ENCODE assay signal across 13 cellular contexts in genomic region chr2:147934881-147935280, GRCh38.
DNase-seq lines count a peak whose midpoint lies in the region; ATAC-seq and TF ChIP-seq lines count a peak whose summit lies in the region.
"Had no signal": no experiment of that assay in that cellular context is flagged by ENCODE, and none has a peak within 500 bp of the region (broad histone marks: within the 10 kb centered on the region; RNA-seq: fewer than 3 reads in every experiment).

No MANE protein-coding gene starts in this region.

- no peaks in the 10 kb centered on the region for H3K9me3 ChIP-seq in GM23248 (ENCODE audit: low read depth)

- H3K4me3 Mint-ChIP-seq in nephron, result no peak overlapping the region
- H3K4me3 Mint-ChIP-seq: B cell; CD4-positive, alpha-beta memory T cell; GM23338; H9 had no signal

- no peak for TF ChIP-seq POLR2A in erythroblast (IDR thresholded peaks at IDR 0.05; ENCODE audit: low read length)

- no peaks in the 10 kb centered on the region for H3K9me3 Mint-ChIP-seq in nephron
- H3K9me3 Mint-ChIP-seq: CD4-positive, alpha-beta memory T cell; GM23338; H9 had no signal

- no peak overlapping the region for H3K9ac ChIP-seq in GM23248

- no peaks in the 10 kb centered on the region for H3K27me3 Mint-ChIP-seq in nephron (ENCODE audit: low read depth)
- H3K27me3 Mint-ChIP-seq: B cell; CD4-positive, alpha-beta memory T cell had no signal

- H3K36me3 Mint-ChIP-seq in nephron (ENCODE audit: low read depth), result peaks cover 62% of the 10 kb centered on the region

- no peaks in the 10 kb centered on the region for H3K4me1 ChIP-seq in GM23248 (ENCODE audit: insufficient read depth)

- peaks cover 4% of the 10 kb centered on the region; the same call in 1 of the 2 replicates for H3F3A ChIP-seq in GM23248 (ENCODE audit: insufficient read depth)

- ATAC-seq in HG03097 (IDR thresholded peaks at IDR 0.05; ENCODE audit: low FRiP score, unreplicated experiment), result no peak
- ATAC-seq: GM23338, K562 had no signal

- no peaks in the 10 kb centered on the region for H3K9me2 ChIP-seq in GM23248 (ENCODE audit: insufficient read depth)

- no peaks in the 10 kb centered on the region for H4K20me1 ChIP-seq in GM23248 (ENCODE audit: insufficient read depth)

- DNase-seq in GM23248 (peak; percentile 22), astrocyte of the spinal cord (ENCODE audit: low read depth, low spot score) (peak; percentile 29), fibroblast of mammary gland (ENCODE audit: low read depth) (peak; percentile 15), erythroblast (lab: John Stamatoyannopoulos, UW) (no peak), activated gamma-delta T cell treated with Interleukin-2 at 50 U/mL for 16 hours (no peak)
- DNase-seq: C1 segment of cervical spinal cord; CD4-positive, alpha-beta memory T cell; H9 had no signal

- H3K4me1 Mint-ChIP-seq in nephron, result no peaks in the 10 kb centered on the region
- H3K4me1 Mint-ChIP-seq: B cell had no signal

- H2AFZ ChIP-seq in GM23248, result no peak overlapping the region
- H2AFZ ChIP-seq: GM23338 had no signal

- in situ Hi-C loops in GM23248 (cut with MboI), result no loop called here
- in situ Hi-C loops in astrocyte of the spinal cord (cut with HindIII; ENCODE audit: low sequenced_read_pairs), result no loop called here

- no peak overlapping the region for H3K4me2 ChIP-seq in GM23248 (ENCODE audit: unreplicated experiment)
- H3K4me2 ChIP-seq: GM23338 had no signal

- TF ChIP-seq CTCF in astrocyte of the spinal cord (IDR thresholded peaks at IDR 0.05; ENCODE audit: low read depth, low read length) (no peak), fibroblast of mammary gland (conservative IDR thresholded peaks at IDR 0.05; ENCODE audit: control insufficient read depth, insufficient read depth, low read depth, low read length) (no peak), nephron (IDR thresholded peaks at IDR 0.05; ENCODE audit: unreplicated experiment in 3 of 3) (no peak)

- H3K4me3 ChIP-seq in GM23248 (no peak overlapping the region), astrocyte of the spinal cord (ENCODE audit: low read depth, low read length) (no peak overlapping the region), fibroblast of mammary gland (ENCODE audit: control insufficient read depth, low read depth, low read length) (no peak overlapping the region)
- H3K4me3 ChIP-seq: GM23338, K562 had no signal

- peak overlapping the region in 2 of 3 experiments; percentile 22 to 48 for H3K27ac Mint-ChIP-seq in nephron
- H3K27ac Mint-ChIP-seq: B cell, GM23338, H9 had no signal

- H3K27me3 ChIP-seq in GM23248 (replicated peaks; ENCODE audit: insufficient read depth), result no peaks in the 10 kb centered on the region

- no peak overlapping the region for H3K27ac ChIP-seq in GM23248

- no peaks in the 10 kb centered on the region for H3K79me2 ChIP-seq in GM23248 (ENCODE audit: insufficient read depth)

- H3K36me3 ChIP-seq in GM23248 (ENCODE audit: low read depth), result peaks cover 30% of the 10 kb centered on the region

Comparison
In these comparisons a context has a peak if more than half of its experiments do, and no peak if none do; other contexts are left out.
1. DNase-seq: peak in GM23248 (single experiment), astrocyte of the spinal cord (single experiment) and fibroblast of mammary gland (single experiment); none in erythroblast (0 of 2) and activated gamma-delta T cell treated with Interleukin-2 at 50 U/mL for 16 hours (single experiment).